9 cellular contexts compared by ENCODE assay signal in genomic region chr6:34055223-34055933, GRCh38.
DNase-seq lines count a peak whose midpoint lies in the region; ATAC-seq and TF ChIP-seq lines count a peak whose summit lies in the region.
"Had no signal": no experiment of that assay in that cellular context is flagged by ENCODE, and none has a peak within 500 bp of the region (broad histone marks: within the 10 kb centered on the region; RNA-seq: fewer than 3 reads in every experiment).

No MANE protein-coding gene starts in this region.

- ATAC-seq in HG02623 (IDR thresholded peaks at IDR 0.05; ENCODE audit: unreplicated experiment): no peak

- H3K36me3 Mint-ChIP-seq in mesothelial cell of epicardium: no peaks in the 10 kb centered on the region

- peaks cover 11% of the 10 kb centered on the region for H3K27me3 Mint-ChIP-seq in mesothelial cell of epicardium (ENCODE audit: low read depth)
- H3K27me3 Mint-ChIP-seq: stimulated activated naive CD8-positive, alpha-beta T cell treated with anti-CD3 and anti-CD28 coated beads, Interleukin-15, Interleukin-2, amounts not matched to agents 100 ng/mL and 50 ng/mL, for 24 hours had no signal

- no peak overlapping the region for H3K4me3 Mint-ChIP-seq in mesothelial cell of epicardium
- H3K4me3 Mint-ChIP-seq: stimulated activated naive CD8-positive, alpha-beta T cell treated with anti-CD3 and anti-CD28 coated beads, Interleukin-15, Interleukin-2, amounts not matched to agents 100 ng/mL and 50 ng/mL, for 24 hours had no signal

- no peaks in the 10 kb centered on the region for H3K9me3 Mint-ChIP-seq in mesothelial cell of epicardium
- H3K9me3 Mint-ChIP-seq: stimulated activated naive CD8-positive, alpha-beta T cell treated with anti-CD3 and anti-CD28 coated beads, Interleukin-15, Interleukin-2, amounts not matched to agents 100 ng/mL and 50 ng/mL, for 24 hours had no signal

- DNase-seq in AG20443 (ENCODE audit: low spot score) (peak; percentile 76), H4 (ENCODE audit: low spot score) (peak; percentile 53), NCI-H69 (lab: John Stamatoyannopoulos, UW) (peak; percentile 87), mesothelial cell of epicardium (ENCODE audit: low spot score in 2 of 2, unreplicated experiment in 2 of 2) (peak; percentile 48 to 80)
- peak; percentile 68 to 76 for DNase-seq in activated CD4-positive, alpha-beta T cell treated with anti-CD3 and anti-CD28 coated beads, Interleukin-2, amount 50 U/mL, for 48 hours
- DNase-seq in effector CD8-positive, alpha-beta T cell (lab: John Stamatoyannopoulos, UW): peak; percentile 46
- peak; percentile 44 for DNase-seq in stimulated activated CD8-positive, alpha-beta memory T cell treated with anti-CD3 and anti-CD28 coated beads, Interleukin-4, amount 100 ng/mL, for 24 hours (ENCODE audit: low read depth)

- H3K27ac Mint-ChIP-seq in mesothelial cell of epicardium: no peak overlapping the region
- H3K27ac Mint-ChIP-seq: stimulated activated naive CD8-positive, alpha-beta T cell treated with anti-CD3 and anti-CD28 coated beads, Interleukin-15, Interleukin-2, amounts not matched to agents 100 ng/mL and 50 ng/mL, for 24 hours had no signal

- TF ChIP-seq CTCF in mesothelial cell of epicardium (IDR thresholded peaks at IDR 0.05; ENCODE audit: unreplicated experiment): peak; percentile 78

- H3K4me1 Mint-ChIP-seq in mesothelial cell of epicardium: peaks cover 5% of the 10 kb centered on the region
